Comparison of ENCODE assay signal across 7 cellular contexts in genomic region chr21:46668381-46668780, GRCh38. TPM values are rescaled to one million over a fixed set of nuclear protein-coding genes. Genes with fewer than 3 reads are reported as not detected.
DNase-seq lines count a peak whose midpoint lies in the region; ATAC-seq, FAIRE-seq and TF ChIP-seq lines count a peak whose summit lies in the region.

No MANE protein-coding gene starts in this region.

- H3K36me3 ChIP-seq in GM23338 (ENCODE audit: insufficient read depth) (no peaks in the 10 kb centered on the region), endothelial cell of umbilical vein (ENCODE audit: control insufficient read depth in 2 of 2, extremely low read depth in 1 of 2, insufficient read depth in 2 of 2, low read length in 2 of 2) (peaks cover 0 to 6% of the 10 kb centered on the region in 2 experiments)

- TF ChIP-seq POLR2A in endothelial cell of umbilical vein (IDR thresholded peaks at IDR 0.05; ENCODE audit: low read depth, low read length), result no peak

- peaks cover 4% of the 10 kb centered on the region; the same call in 1 of the 2 replicates for H3K9me2 ChIP-seq in GM23338 (ENCODE audit: insufficient read depth)

- H3K4me3 Mint-ChIP-seq in GM23338, result peak overlapping the region; percentile 74
- peak overlapping the region; percentile 73 to 76 (median 75) for H3K4me3 Mint-ChIP-seq in T-cell
- peak overlapping the region; percentile 75 for H3K4me3 Mint-ChIP-seq in progenitor cell of endocrine pancreas (ENCODE audit: low read depth)

- no peak for FAIRE-seq in endothelial cell of umbilical vein (lab: Jason Lieb, UNC)

- H3K27me3 Mint-ChIP-seq in GM23338 (ENCODE audit: insufficient read depth, low read depth, poor library complexity) (peaks cover 20% of the 10 kb centered on the region), T-cell (peaks cover 0 to 5% of the 10 kb centered on the region in 2 donors), progenitor cell of endocrine pancreas (peaks cover 34% of the 10 kb centered on the region)

- no peaks in the 10 kb centered on the region for H3K9me3 ChIP-seq in endothelial cell of umbilical vein (replicated peaks; ENCODE audit: control insufficient read depth, insufficient read depth, low read length)

- H4K20me1 ChIP-seq in GM23338 (replicated peaks; ENCODE audit: insufficient read depth), result no peaks in the 10 kb centered on the region
- H4K20me1 ChIP-seq in endothelial cell of umbilical vein (replicated peaks; ENCODE audit: control insufficient read depth, extremely low read depth, insufficient read depth, low read length), result no peaks in the 10 kb centered on the region

- H3K4me1 ChIP-seq in GM23338 (ENCODE audit: insufficient read depth) (peaks cover 12% of the 10 kb centered on the region; the same call in 1 of the 2 replicates), endothelial cell of umbilical vein (ENCODE audit: control insufficient read depth, extremely low read depth, insufficient read depth, low read length) (peaks cover 14% of the 10 kb centered on the region)

- H3K4me1 Mint-ChIP-seq in GM23338, result peaks cover 9% of the 10 kb centered on the region
- peaks cover 11 to 18% (median 15%) of the 10 kb centered on the region in 3 donors for H3K4me1 Mint-ChIP-seq in T-cell
- H3K4me1 Mint-ChIP-seq in progenitor cell of endocrine pancreas (ENCODE audit: low read depth), result peaks cover 2% of the 10 kb centered on the region

- H3K9me1 ChIP-seq in endothelial cell of umbilical vein (replicated peaks; ENCODE audit: control insufficient read depth, extremely low read depth, insufficient read depth, low read length), result no peaks in the 10 kb centered on the region

- H3K27ac Mint-ChIP-seq in GM23338, result no peak overlapping the region
- no peak overlapping the region for H3K27ac Mint-ChIP-seq in T-cell
- no peak overlapping the region for H3K27ac Mint-ChIP-seq in progenitor cell of endocrine pancreas

- dilution Hi-C loops in endothelial cell of umbilical vein (cut with MboI; ENCODE audit: extremely low pct_ligation_motif_present, low sequenced_read_pairs), result no loop called here

- H3K9me3 Mint-ChIP-seq in GM23338 (no peaks in the 10 kb centered on the region), T-cell (no peaks in the 10 kb centered on the region), progenitor cell of endocrine pancreas (ENCODE audit: low read depth) (no peaks in the 10 kb centered on the region)

- H3K4me2 ChIP-seq in GM23338 (peak overlapping the region; percentile 95), endothelial cell of umbilical vein (ENCODE audit: insufficient read depth, low read length) (peak overlapping the region; percentile 87)

- no peaks in the 10 kb centered on the region for H3K79me2 ChIP-seq in GM23338 (replicated peaks; ENCODE audit: insufficient read depth)
- H3K79me2 ChIP-seq in endothelial cell of umbilical vein (ENCODE audit: control insufficient read depth, insufficient read depth, low read length), result no peaks in the 10 kb centered on the region

- H2AFZ ChIP-seq in GM23338, result peak overlapping the region; percentile 95; the same call in 1 of the 2 replicates
- H2AFZ ChIP-seq in endothelial cell of umbilical vein (ENCODE audit: low read depth, low read length), result peak overlapping the region; percentile 79

- H3F3A ChIP-seq in GM23338 (replicated peaks; ENCODE audit: low read depth), result no peaks in the 10 kb centered on the region

- H3K4me3 ChIP-seq in GM23338 (peak overlapping the region; percentile 82), endothelial cell of umbilical vein (replicated peaks in 1 of 3; ENCODE audit: insufficient read depth in 1 of 3, low read depth in 1 of 3, low read length in 3 of 3) (peak overlapping the region in 1 of 3 experiments; percentile 58)

- intact Hi-C loops in endothelial cell of umbilical vein (cut with micrococcal nuclease), result no loop called here

- no peak for TF ChIP-seq CTCF in GM23338 (conservative IDR thresholded peaks at IDR 0.05; ENCODE audit: low read depth in 2 of 2)
- no peak for TF ChIP-seq CTCF in endothelial cell of umbilical vein (IDR thresholded peaks at IDR 0.05; ENCODE audit: extremely low read depth in 1 of 2, insufficient read depth in 1 of 2, low read depth in 1 of 2, low read length in 2 of 2)
- no peak for TF ChIP-seq CTCF in progenitor cell of endocrine pancreas (IDR thresholded peaks at IDR 0.05; ENCODE audit: unreplicated experiment)

- CTCF ChIA-PET in T-cell (lab: Charles Lee) (no interaction called here), endothelial cell of umbilical vein (lab: Charles Lee) (interaction anchor here (0.6 kb wide), 1 partner anchor 29 kb away, joined by 3 read pairs; no protein-coding TSS in a partner anchor)

- ATAC-seq in GM23338 (no peak), T-cell (replicated peaks in 1 of 4) (no peak)

- no peaks in the 10 kb centered on the region; the same call in 2 of the 3 replicates for H3K36me3 Mint-ChIP-seq in GM23338 (ENCODE audit: low read depth)
- H3K36me3 Mint-ChIP-seq in T-cell, result peaks cover 20% of the 10 kb centered on the region
- peaks cover 8% of the 10 kb centered on the region for H3K36me3 Mint-ChIP-seq in progenitor cell of endocrine pancreas (ENCODE audit: insufficient read depth)

- BruUV-seq in endothelial cell of umbilical vein (replicated peaks; lab: Mats Ljungman, UMichigan), result no TSS peak

- DNase-seq in GM23338 (ENCODE audit: low spot score) (no peak), T-cell (no peak), endothelial cell of umbilical vein (ENCODE audit: low read depth, low spot score) (no peak), progenitor cell of endocrine pancreas (ENCODE audit: low spot score, unreplicated experiment) (no peak), mesenteric fat pad (ENCODE audit: low spot score) (no peak), NOMO-1 treated with DMSO at 0.1 percent for 48 hours (lab: John Stamatoyannopoulos, UW; ENCODE audit: unreplicated experiment) (no peak), cerebellar cortex (ENCODE audit: low spot score) (no peak)

- H3K27ac ChIP-seq in GM23338 (ENCODE audit: low read depth) (no peak overlapping the region), endothelial cell of umbilical vein (ENCODE audit: insufficient read depth, low read depth, low read length) (no peak overlapping the region)

- POLR2A ChIA-PET in T-cell (lab: Charles Lee) (no interaction called here), endothelial cell of umbilical vein (lab: Charles Lee) (no interaction called here)

- H3K27me3 ChIP-seq in GM23338 (ENCODE audit: insufficient read depth), result peaks cover 14% of the 10 kb centered on the region; the same call in 1 of the 2 replicates
- peaks cover 16 to 20% of the 10 kb centered on the region in 2 experiments for H3K27me3 ChIP-seq in endothelial cell of umbilical vein (ENCODE audit: control insufficient read depth in 2 of 2, insufficient read depth in 2 of 2, low read length in 2 of 2)

- H3K9ac ChIP-seq in endothelial cell of umbilical vein (replicated peaks; ENCODE audit: extremely low read depth, insufficient read depth, low read length), result no peak overlapping the region

TF ChIP-seq in GM23338, 12 proteins besides CTCF, POLR2A, EP300 and RAD21 (continues in another document):
- no peak for TF ChIP-seq EZH2phosphoT487 (IDR thresholded peaks at IDR 0.05; ENCODE audit: unreplicated experiment)
- no peak for TF ChIP-seq POLR2AphosphoS5 (IDR thresholded peaks at IDR 0.05; ENCODE audit: low read depth)
- TF ChIP-seq STAT1 (IDR thresholded peaks at IDR 0.05; ENCODE audit: unreplicated experiment), result no peak
- no peak for TF ChIP-seq NANOG (IDR thresholded peaks at IDR 0.05; ENCODE audit: borderline replicate concordance)
- TF ChIP-seq EZH2 (IDR thresholded peaks at IDR 0.05; ENCODE audit: low read depth, unreplicated experiment), result no peak
- TF ChIP-seq ZNF114 (CRISPR knock-in tag; IDR thresholded peaks at IDR 0.05), result no peak

TF ChIP-seq in endothelial cell of umbilical vein, 7 proteins besides CTCF, POLR2A, EP300 and RAD21:
- TF ChIP-seq, protein P1, sequence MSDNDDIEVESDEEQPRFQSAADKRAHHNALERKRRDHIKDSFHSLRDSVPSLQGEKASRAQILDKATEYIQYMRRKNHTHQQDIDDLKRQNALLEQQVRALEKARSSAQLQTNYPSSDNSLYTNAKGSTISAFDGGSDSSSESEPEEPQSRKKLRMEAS (IDR thresholded peaks at IDR 0.05; ENCODE audit: insufficient read depth, insufficient read length), result no peak
- TF ChIP-seq MYC (IDR thresholded peaks at IDR 0.05; ENCODE audit: low read depth, low read length) (no peak), JUN (IDR thresholded peaks at IDR 0.05; ENCODE audit: borderline replicate concordance, insufficient read depth, insufficient read length, low read depth) (no peak), EZH2 (IDR thresholded peaks at IDR 0.05; ENCODE audit: borderline replicate concordance, low read depth, low read length, severe bottlenecking) (no peak), POLR2AphosphoS5 (IDR thresholded peaks at IDR 0.05; ENCODE audit: insufficient read depth, low read depth, low read length) (no peak), GATA2 (IDR thresholded peaks at IDR 0.05; ENCODE audit: insufficient read depth, insufficient read length, low read depth, low read length) (no peak)

RNA-seq across cellular contexts. Expression of gene PRMT2, which starts 32.9 kb away (rescaled TPM):
- total RNA-seq in GM23338 (2014; rRNA removed; shearing (Covaris generic)), result 56.9 and 65.1 TPM in 2 replicates
- polyA plus RNA-seq in GM23338 (2016; fragmentation: Nextera tagmentation; extraction: Ambion mirVana) (43.2 and 51.9 TPM in 2 replicates), endothelial cell of umbilical vein (177 and 193 TPM in 2 replicates)
- total RNA-seq in T-cell (100 to 1,000 TPM; 145 to 258 (median 205) TPM), endothelial cell of umbilical vein (107 and 125 TPM in 2 replicates), progenitor cell of endocrine pancreas (91.9 and 94.1 TPM in 2 replicates), mesenteric fat pad (84.6 TPM)
- polyA plus RNA-seq in endothelial cell of umbilical vein (2011; cell fraction: cytosol; rRNA removed), result 208 and 210 TPM in 2 replicates
- 230 and 239 TPM in 2 replicates for polyA plus RNA-seq in endothelial cell of umbilical vein (2011; cell fraction: nucleus; rRNA removed)
- 124 and 135 TPM in 2 replicates for polyA plus RNA-seq in endothelial cell of umbilical vein (2012)
- polyA minus RNA-seq in endothelial cell of umbilical vein, result 156 and 171 TPM in 2 replicates
- 19.5 TPM for polyA minus RNA-seq in endothelial cell of umbilical vein (2011; cell fraction: cytosol; rRNA and poly(A)+ RNA removed)
- polyA minus RNA-seq in endothelial cell of umbilical vein (2011; cell fraction: nucleus; rRNA and poly(A)+ RNA removed), result 65.3 and 77.5 TPM in 2 replicates
